Comparison of ENCODE assay signal across 16 cellular contexts in genomic region chr3:113260980-113261920, GRCh38. TPM values are rescaled to one million over a fixed set of nuclear protein-coding genes. Genes with fewer than 3 reads are reported as not detected.
A peak's percentile ranks its signal among the peaks of the same experiment; 100 is the strongest.
DNase-seq lines count a peak whose midpoint lies in the region; ATAC-seq and TF ChIP-seq lines count a peak whose summit lies in the region.
"Had no signal": no experiment of that assay in that cellular context is flagged by ENCODE, and none has a peak within 500 bp of the region (broad histone marks: within the 10 kb centered on the region; RNA-seq: fewer than 3 reads in every experiment).

No MANE protein-coding gene starts in this region.

- BruUV-seq in MCF 10A (replicated peaks; lab: Mats Ljungman, UMichigan) (no TSS peak), mammary epithelial cell (replicated peaks; lab: Mats Ljungman, UMichigan) (no TSS peak)

- H3K56ac ChIP-seq in mesendoderm (ENCODE audit: low read length): no peak overlapping the region

- DNase-seq in MCF 10A (ENCODE audit: unreplicated experiment) (no peak), mammary epithelial cell (no peak), right cardiac atrium (peak in 1 of 3 donors; percentile 69), sigmoid colon (peak; percentile 92), aorta (peak in 1 of 2 donors; percentile 71), NOMO-1 treated with DMSO at 0.1 percent for 48 hours (lab: John Stamatoyannopoulos, UW; ENCODE audit: unreplicated experiment) (no peak), mesendoderm (no peak)
- DNase-seq: activated CD4-positive, alpha-beta T cell treated with anti-CD3 and anti-CD28 coated beads for 48 hours; NCI-H1105; NCI-H2171 treated with DMSO at 0.1 percent for 48 hours had no signal

- no peak overlapping the region for H3K4ac ChIP-seq in mesendoderm (ENCODE audit: low read depth, low read length)

- no peak overlapping the region for H4K8ac ChIP-seq in mesendoderm (ENCODE audit: low read depth, low read length)

- H2BK5ac ChIP-seq in mesendoderm (ENCODE audit: low read length): no peak overlapping the region

- H3K27ac ChIP-seq in mammary epithelial cell (ENCODE audit: insufficient read depth, low read depth, low read length) (no peak overlapping the region), right cardiac atrium (ENCODE audit: low read length) (peak overlapping the region; percentile 59), sigmoid colon (peak overlapping the region; percentile 56 to 80 (median 72)), aorta (ENCODE audit: low read depth in 1 of 2, low read length in 2 of 2) (no peak overlapping the region), mesendoderm (ENCODE audit: low read depth, low read length) (no peak overlapping the region)
- H3K27ac ChIP-seq: C4-2B, cardiac muscle cell had no signal

- H3K79me2 ChIP-seq in mammary epithelial cell (ENCODE audit: insufficient read depth, low read length) (no peaks in the 10 kb centered on the region), mesendoderm (ENCODE audit: control insufficient read depth, insufficient read depth, low read length) (no peaks in the 10 kb centered on the region)

- no peaks in the 10 kb centered on the region for H3K9me3 ChIP-seq in mammary epithelial cell (replicated peaks; ENCODE audit: insufficient read depth, low read length)
- no peaks in the 10 kb centered on the region for H3K9me3 ChIP-seq in right cardiac atrium (ENCODE audit: control insufficient read depth, low read length)
- no peaks in the 10 kb centered on the region for H3K9me3 ChIP-seq in sigmoid colon
- no peaks in the 10 kb centered on the region for H3K9me3 ChIP-seq in aorta (ENCODE audit: control insufficient read depth, low read length)

- intact Hi-C loops in MCF 10A (cut with micrococcal nuclease) (no loop called here), mammary epithelial cell (cut with micrococcal nuclease) (no loop called here), right cardiac atrium (cut with DNase I) (no loop called here), sigmoid colon (cut with DNase I) (no loop called here), aorta (cut with DNase I) (no loop called here)

- peaks cover 12% of the 10 kb centered on the region for H3K4me1 Mint-ChIP-seq in MCF 10A (ENCODE audit: insufficient read depth, unreplicated experiment)

- H3K9me3 Mint-ChIP-seq in MCF 10A (ENCODE audit: unreplicated experiment): no peaks in the 10 kb centered on the region
- H3K9me3 Mint-ChIP-seq: activated naive CD4-positive, alpha-beta T cell treated with anti-CD3 and anti-CD28 coated beads, Interleukin-2, amount 50 U/mL, for 72 hours had no signal

- no peaks in the 10 kb centered on the region for H3K36me3 Mint-ChIP-seq in MCF 10A (ENCODE audit: insufficient read depth, unreplicated experiment)
- H3K36me3 Mint-ChIP-seq: activated naive CD4-positive, alpha-beta T cell treated with anti-CD3 and anti-CD28 coated beads, Interleukin-2, amount 50 U/mL, for 72 hours had no signal

- H4K5ac ChIP-seq in mesendoderm (ENCODE audit: low read length): no peak overlapping the region

- H3K9ac ChIP-seq in mammary epithelial cell (ENCODE audit: insufficient read depth, low read length) (no peak overlapping the region), mesendoderm (ENCODE audit: low read length) (no peak overlapping the region)

- no peaks in the 10 kb centered on the region for H3K79me1 ChIP-seq in mesendoderm (ENCODE audit: low read length)

- dilution Hi-C loops in mammary epithelial cell (cut with HindIII; ENCODE audit: low sequenced_read_pairs): no loop called here

- no peak overlapping the region for H2AFZ ChIP-seq in mammary epithelial cell (ENCODE audit: low read depth, low read length)

- TF ChIP-seq CTCF in MCF 10A (IDR thresholded peaks at IDR 0.05; ENCODE audit: unreplicated experiment) (no peak), mammary epithelial cell (conservative IDR thresholded peaks at IDR 0.05 in 1 of 2, IDR thresholded peaks at IDR 0.05 in 1 of 2; ENCODE audit: extremely low read depth in 1 of 2, insufficient read depth in 1 of 2, low read depth in 1 of 2, low read length in 2 of 2) (no peak), sigmoid colon (IDR thresholded peaks at IDR 0.05) (no peak)

- H3K4me3 ChIP-seq in mammary epithelial cell (replicated peaks in 1 of 3; ENCODE audit: insufficient read depth in 1 of 3, low read depth in 2 of 3, low read length in 3 of 3): no peak overlapping the region
- no peak overlapping the region for H3K4me3 ChIP-seq in right cardiac atrium (ENCODE audit: low read length)
- no peak overlapping the region for H3K4me3 ChIP-seq in sigmoid colon
- H3K4me3 ChIP-seq in aorta (ENCODE audit: low read length in 2 of 2): no peak overlapping the region
- H3K4me3 ChIP-seq in mesendoderm (ENCODE audit: low read length): no peak overlapping the region
- H3K4me3 ChIP-seq: cardiac muscle cell, K562 had no signal

- peaks cover 20% of the 10 kb centered on the region for H3K4me1 ChIP-seq in mammary epithelial cell (ENCODE audit: insufficient read depth, low read length)
- no peaks in the 10 kb centered on the region for H3K4me1 ChIP-seq in right cardiac atrium (ENCODE audit: control insufficient read depth, insufficient read depth, low read length)
- H3K4me1 ChIP-seq in sigmoid colon: peaks cover 0 to 81% (median 55%) of the 10 kb centered on the region in 4 donors
- peaks cover 0 to 3% of the 10 kb centered on the region in 2 donors for H3K4me1 ChIP-seq in aorta (ENCODE audit: control insufficient read depth in 1 of 2, insufficient read depth in 2 of 2, low read length in 2 of 2)
- no peaks in the 10 kb centered on the region for H3K4me1 ChIP-seq in mesendoderm (ENCODE audit: control insufficient read depth, low read depth, low read length)

- peak overlapping the region; percentile 59 for H3K27ac Mint-ChIP-seq in MCF 10A (ENCODE audit: low read depth, unreplicated experiment)
- H3K27ac Mint-ChIP-seq: activated naive CD4-positive, alpha-beta T cell treated with anti-CD3 and anti-CD28 coated beads, Interleukin-2, amount 50 U/mL, for 72 hours had no signal

- TF ChIP-seq EP300 in sigmoid colon (IDR thresholded peaks at IDR 0.05): no peak

- H3K4me2 ChIP-seq in mammary epithelial cell (ENCODE audit: insufficient read depth, low read depth, low read length) (no peak overlapping the region), mesendoderm (ENCODE audit: low read length) (no peak overlapping the region)

- no peak overlapping the region for H3K23ac ChIP-seq in mesendoderm (ENCODE audit: low read length)

- H2BK15ac ChIP-seq in mesendoderm (replicated peaks; ENCODE audit: low read depth): no peak overlapping the region

- no peak for TF ChIP-seq POLR2A in sigmoid colon (IDR thresholded peaks at IDR 0.05)

- ATAC-seq in right cardiac atrium (peak; percentile 44 to 52), aorta (ENCODE audit: low FRiP score) (peak; percentile 80), HG02970 (IDR thresholded peaks at IDR 0.05; ENCODE audit: low FRiP score, unreplicated experiment) (no peak)
- ATAC-seq: activated naive CD4-positive, alpha-beta T cell treated with anti-CD3 and anti-CD28 coated beads, Interleukin-2, amount 50 U/mL, for 72 hours; K562 had no signal

- H4K20me1 ChIP-seq in mammary epithelial cell (ENCODE audit: insufficient read depth, low read length): no peaks in the 10 kb centered on the region

- POLR2A ChIA-PET in MCF 10A (lab: Yijun Ruan, JAX): interaction anchor here (0.7 to 1.0 kb wide), 3 partner anchors 10 to 253 kb away, joined by 3 read pairs; partner anchors contain the start of gene SPICE1

- no peaks in the 10 kb centered on the region for H3K27me3 Mint-ChIP-seq in MCF 10A (ENCODE audit: insufficient read depth, unreplicated experiment)

- no peak overlapping the region for H2BK120ac ChIP-seq in mesendoderm (ENCODE audit: low read depth, low read length)

- no peak overlapping the region for H3K4me3 Mint-ChIP-seq in MCF 10A (ENCODE audit: unreplicated experiment)

- no peak overlapping the region for H2AK5ac ChIP-seq in mesendoderm (ENCODE audit: low read length)

- no peak overlapping the region for H3K18ac ChIP-seq in mesendoderm (ENCODE audit: low read length)

- H3K36me3 ChIP-seq in mammary epithelial cell (ENCODE audit: insufficient read depth, low read length) (no peaks in the 10 kb centered on the region), sigmoid colon (peaks cover 0 to 42% (median 5%) of the 10 kb centered on the region in 4 donors), aorta (ENCODE audit: control insufficient read depth in 1 of 2, insufficient read depth in 2 of 2, low read length in 1 of 2) (peaks cover 0 to 2% of the 10 kb centered on the region in 2 donors), mesendoderm (ENCODE audit: control insufficient read depth, insufficient read depth, low read length) (no peaks in the 10 kb centered on the region)
- H3K36me3 ChIP-seq: cardiac muscle cell had no signal

- H3K27me3 ChIP-seq in mammary epithelial cell (ENCODE audit: insufficient read depth, low read length): no peaks in the 10 kb centered on the region
- H3K27me3 ChIP-seq in right cardiac atrium (ENCODE audit: control insufficient read depth, insufficient read depth): no peaks in the 10 kb centered on the region
- no peaks in the 10 kb centered on the region for H3K27me3 ChIP-seq in sigmoid colon
- H3K27me3 ChIP-seq in aorta (ENCODE audit: control insufficient read depth in 1 of 2, insufficient read depth in 2 of 2, low read length in 1 of 2): no peaks in the 10 kb centered on the region
- H3K27me3 ChIP-seq in mesendoderm (ENCODE audit: insufficient read depth, low read length, poor library complexity): no peaks in the 10 kb centered on the region
- H3K27me3 ChIP-seq: cardiac muscle cell had no signal

- CTCF ChIA-PET in MCF 10A (lab: Yijun Ruan, JAX) (interaction anchor here (0.7 to 4.6 kb wide), 6 partner anchors 9 to 1293 kb away, joined by 3 to 26 read pairs (median 3); no protein-coding TSS in a partner anchor), mammary epithelial cell (lab: Charles Lee; ENCODE audit: low non-redundant PET) (interaction anchor here (0.6 kb wide), 2 partner anchors 108 to 156 kb away, joined by 3 to 7 read pairs; no protein-coding TSS in a partner anchor)

- in situ Hi-C loops in mammary epithelial cell (cut with MboI; ENCODE audit: low sequenced_read_pairs in 2 of 2): no loop called here

- 40% methylated on average over 6 of the region's 7 CpGs for WGBS in mammary epithelial cell (ENCODE audit: low coverage, missing lambda C conversion rate)
- WGBS in right cardiac atrium: 64% methylated on average over 7 of the region's 7 CpGs
- WGBS in sigmoid colon, 2 donors: 83 to 90% methylated on average over 7 of the region's 7 CpGs
- WGBS in aorta, 2 donors: 34 to 41% methylated on average over 7 of the region's 7 CpGs
- no CpG with 5 or more reads among the region's 7 CpGs for WGBS in mesendoderm (ENCODE audit: extremely low coverage, insufficient coverage, low lambda C conversion rate)

RNA-seq across cellular contexts. Expression of gene BOC, which starts 49.9 kb away (rescaled TPM):
- total RNA-seq in MCF 10A (2022): 1.8 and 2.3 TPM in 2 replicates
- 10 to 100 TPM; 18.5 to 49.7 TPM for total RNA-seq in mammary epithelial cell
- 16.5 TPM for polyA plus RNA-seq in mammary epithelial cell
- 26.3 TPM for polyA minus RNA-seq in mammary epithelial cell
- 10 to 100 TPM; 12.9 to 45.3 (median 15.4) TPM for total RNA-seq in right cardiac atrium
- 5.2 TPM for polyA plus RNA-seq in right cardiac atrium
- 100 to 1,000 TPM in 2 of 4 donors, 10 to 100 TPM in 2; 80.3 to 122 (median 103) TPM for total RNA-seq in sigmoid colon
- 10 to 100 TPM in 1 of 3 donors, 1 to 10 TPM in 2; 1.6 to 10.6 (median 4.2) TPM for polyA plus RNA-seq in sigmoid colon
- 100 to 1,000 TPM in 1 of 2 donors, 10 to 100 TPM in 1; 45.1 to 164 TPM for total RNA-seq in aorta
- 1 to 10 TPM; 6.6 to 8.5 TPM for polyA plus RNA-seq in aorta
- 1.5 TPM for polyA plus RNA-seq in mesendoderm (2013, experiment 1 of 2)
- 1.2 TPM for polyA plus RNA-seq in mesendoderm (2013, experiment 2 of 2)
- total RNA-seq: K562, mononuclear cell had no signal
- polyA plus RNA-seq: K562 had no signal

Comparison
In these comparisons a context has a peak if more than half of its experiments do, and no peak if none do; other contexts are left out.
1. H3K27ac ChIP-seq: peak in right cardiac atrium (single experiment) and sigmoid colon (4 of 4); none in mammary epithelial cell (single experiment), aorta (0 of 2) and mesendoderm (single experiment).